14 cellular contexts compared by ENCODE assay signal in genomic region chr7:30349170-30349569, GRCh38.
DNase-seq lines count a peak whose midpoint lies in the region; ATAC-seq and TF ChIP-seq lines count a peak whose summit lies in the region.
"Had no signal": no experiment of that assay in that cellular context is flagged by ENCODE, and none has a peak within 500 bp of the region (broad histone marks: within the 10 kb centered on the region; RNA-seq: fewer than 3 reads in every experiment).

No MANE protein-coding gene starts in this region.

- POLR2A ChIA-PET in CD4-positive, alpha-beta T cell (lab: Charles Lee): interaction anchor here (0.6 to 6.6 kb wide), 11 partner anchors 10 to 322 kb away, joined by 3 to 62 read pairs (median 6); partner anchors contain the start of genes FKBP14 and ZNRF2

- H3K36me3 ChIP-seq in HUES48 (ENCODE audit: control insufficient read depth, insufficient read depth, low read length): no peaks in the 10 kb centered on the region
- no peaks in the 10 kb centered on the region for H3K36me3 ChIP-seq in prostate gland
- H3K36me3 ChIP-seq in brain microvascular endothelial cell (replicated peaks): no peaks in the 10 kb centered on the region
- H3K36me3 ChIP-seq: right atrium auricular region had no signal

- no peaks in the 10 kb centered on the region for H3K36me3 Mint-ChIP-seq in CD4-positive, alpha-beta T cell (ENCODE audit: low read depth)
- H3K36me3 Mint-ChIP-seq in natural killer cell treated with Interleukin-12 subunit alpha and Interleukin-12 subunit beta and Interleukin-15 and Interleukin-18, amount 100 ng/mL, for 72 hours: no peaks in the 10 kb centered on the region
- H3K36me3 Mint-ChIP-seq: CD14-positive monocyte had no signal

- H3K9me3 ChIP-seq in CD4-positive, alpha-beta T cell (ENCODE audit: control insufficient read depth, low read length): no peaks in the 10 kb centered on the region
- H3K9me3 ChIP-seq in HUES48 (ENCODE audit: control insufficient read depth, insufficient read depth, low read length): no peaks in the 10 kb centered on the region
- H3K9me3 ChIP-seq in prostate gland: no peaks in the 10 kb centered on the region
- H3K9me3 ChIP-seq: right atrium auricular region had no signal

- no peak overlapping the region for H3K27ac ChIP-seq in CD4-positive, alpha-beta T cell (ENCODE audit: low read depth, low read length)
- H3K27ac ChIP-seq in HUES48 (ENCODE audit: low read depth, low read length) (peak overlapping the region; percentile 74), VCaP (peak overlapping the region; percentile 74), prostate gland (no peak overlapping the region), brain microvascular endothelial cell (no peak overlapping the region)

- WGBS in prostate gland: 67% methylated on average over 3 of the region's 3 CpGs

- H3K4me3 ChIP-seq in HUES48 (ENCODE audit: low read depth, low read length) (no peak overlapping the region), prostate gland (no peak overlapping the region), brain microvascular endothelial cell (ENCODE audit: low read depth, low read length) (no peak overlapping the region)
- H3K4me3 ChIP-seq: right atrium auricular region had no signal

- CTCF ChIA-PET in CD4-positive, alpha-beta T cell (lab: Charles Lee): interaction anchor here (1.1 to 2.6 kb wide), 5 partner anchors 10 to 73 kb away, joined by 3 to 10 read pairs (median 6); partner anchors contain the start of gene ZNRF2

- no peak for TF ChIP-seq CTCF in CD4-positive, alpha-beta T cell (IDR thresholded peaks at IDR 0.05)
- TF ChIP-seq CTCF in VCaP (conservative IDR thresholded peaks at IDR 0.05) (no peak), prostate gland (IDR thresholded peaks at IDR 0.05) (no peak), brain microvascular endothelial cell (IDR thresholded peaks at IDR 0.05; ENCODE audit: low read depth, low read length, missing control alignments) (no peak)

- in situ Hi-C loops in brain microvascular endothelial cell (cut with HindIII; ENCODE audit: low pct_ligation_motif_present, low sequenced_read_pairs): no loop called here

- H3K4me1 ChIP-seq in HUES48 (ENCODE audit: control insufficient read depth, insufficient read depth, low read length) (peaks cover 73% of the 10 kb centered on the region), prostate gland (replicated peaks) (no peaks in the 10 kb centered on the region)

- no peaks in the 10 kb centered on the region for H3K9me3 Mint-ChIP-seq in CD4-positive, alpha-beta T cell
- no peaks in the 10 kb centered on the region for H3K9me3 Mint-ChIP-seq in natural killer cell treated with Interleukin-12 subunit alpha and Interleukin-12 subunit beta and Interleukin-15 and Interleukin-18, amount 100 ng/mL, for 72 hours
- H3K9me3 Mint-ChIP-seq: activated T-cell treated with anti-CD3 and anti-CD28 coated beads, Interleukin-2, amount 50 U/mL, for 4 hours; CD14-positive monocyte; stimulated activated naive CD8-positive, alpha-beta T cell treated with anti-CD3 and anti-CD28 coated beads, Interleukin-15, Interleukin-2, amounts not matched to agents 100 ng/mL and 50 ng/mL, for 24 hours had no signal

- H3K27me3 ChIP-seq in CD4-positive, alpha-beta T cell (ENCODE audit: control insufficient read depth, insufficient read depth, low read length): no peaks in the 10 kb centered on the region
- H3K27me3 ChIP-seq in HUES48 (ENCODE audit: control insufficient read depth, insufficient read depth, low read length) (no peaks in the 10 kb centered on the region), prostate gland (replicated peaks; ENCODE audit: insufficient read depth) (no peaks in the 10 kb centered on the region), brain microvascular endothelial cell (replicated peaks) (no peaks in the 10 kb centered on the region)
- H3K27me3 ChIP-seq: right atrium auricular region had no signal

- TF ChIP-seq POLR2A in prostate gland (IDR thresholded peaks at IDR 0.05): no peak

- DNase-seq in CD4-positive, alpha-beta T cell: no peak
- no peak for DNase-seq in natural killer cell treated with Interleukin-12 subunit alpha and Interleukin-12 subunit beta and Interleukin-15 and Interleukin-18, amount 100 ng/mL, for 72 hours (ENCODE audit: low spot score)
- no peak for DNase-seq in prostate gland (ENCODE audit: low spot score)
- no peak for DNase-seq in brain microvascular endothelial cell
- DNase-seq in 8988T: no peak
- DNase-seq: activated T-cell treated with anti-CD3 and anti-CD28 coated beads, Interleukin-2, amount 50 U/mL, for 4 hours; NCI-H524 treated with DMSO at 0.1 percent for 48 hours; SHP77 treated with DMSO at 0.1 percent for 48 hours had no signal

- no peaks in the 10 kb centered on the region for H3K27me3 Mint-ChIP-seq in CD4-positive, alpha-beta T cell
- no peaks in the 10 kb centered on the region for H3K27me3 Mint-ChIP-seq in natural killer cell treated with Interleukin-12 subunit alpha and Interleukin-12 subunit beta and Interleukin-15 and Interleukin-18, amount 100 ng/mL, for 72 hours
- H3K27me3 Mint-ChIP-seq: stimulated activated naive CD8-positive, alpha-beta T cell treated with anti-CD3 and anti-CD28 coated beads, Interleukin-15, Interleukin-2, amounts not matched to agents 100 ng/mL and 50 ng/mL, for 24 hours had no signal

- H3K4me3 Mint-ChIP-seq in CD4-positive, alpha-beta T cell: no peak overlapping the region
- peak overlapping the region; percentile 83 for H3K4me3 Mint-ChIP-seq in natural killer cell treated with Interleukin-12 subunit alpha and Interleukin-12 subunit beta and Interleukin-15 and Interleukin-18, amount 100 ng/mL, for 72 hours

- peaks cover 59% of the 10 kb centered on the region for H3K4me1 Mint-ChIP-seq in CD4-positive, alpha-beta T cell (ENCODE audit: low read depth)
- H3K4me1 Mint-ChIP-seq in natural killer cell treated with Interleukin-12 subunit alpha and Interleukin-12 subunit beta and Interleukin-15 and Interleukin-18, amount 100 ng/mL, for 72 hours (ENCODE audit: low read depth in 2 of 2): peaks cover 49 to 54% of the 10 kb centered on the region in 2 donors

- no peak overlapping the region for H3K9ac ChIP-seq in HUES48 (ENCODE audit: low read depth, low read length)

- intact Hi-C loops in CD4-positive, alpha-beta T cell (cut with DNase I, micrococcal nuclease): loop anchor here (5.0 kb wide), 2 partner anchors 42 to 322 kb away; partner anchors contain the start of genes FKBP14 (in 2 of the 2) and PLEKHA8 (in 2 of the 2)
- intact Hi-C loops in prostate gland (cut with DNase I): no loop called here

- no peak for ATAC-seq in CD4-positive, alpha-beta T cell (ENCODE audit: poor library complexity)
- no peak for ATAC-seq in natural killer cell treated with Interleukin-12 subunit alpha and Interleukin-12 subunit beta and Interleukin-15 and Interleukin-18, amount 100 ng/mL, for 72 hours
- no peak for ATAC-seq in HG03159 (IDR thresholded peaks at IDR 0.05; ENCODE audit: unreplicated experiment)

- H3K27ac Mint-ChIP-seq in CD4-positive, alpha-beta T cell: peak overlapping the region; percentile 93
- H3K27ac Mint-ChIP-seq in natural killer cell treated with Interleukin-12 subunit alpha and Interleukin-12 subunit beta and Interleukin-15 and Interleukin-18, amount 100 ng/mL, for 72 hours: peak overlapping the region; percentile 92 to 95

Comparison
In these comparisons a context has a peak if more than half of its experiments do, and no peak if none do; other contexts are left out.
1. H3K27ac ChIP-seq: peak in HUES48 (single experiment) and VCaP (single experiment); none in CD4-positive, alpha-beta T cell (single experiment), prostate gland (0 of 2) and brain microvascular endothelial cell (single experiment).